In genomic region chr2:45169339-45170190, GRCh38 we compare ENCODE assay signal across 8 cellular contexts.
A peak's percentile ranks its signal among the peaks of the same experiment; 100 is the strongest.
DNase-seq lines count a peak whose midpoint lies in the region; ATAC-seq and TF ChIP-seq lines count a peak whose summit lies in the region.

No MANE protein-coding gene starts in this region.

- peaks cover 7% of the 10 kb centered on the region for H3K4me1 ChIP-seq in mesodermal cell (ENCODE audit: control insufficient read depth, insufficient read depth, low read length, poor library complexity, severe bottlenecking)

- WGBS in mesodermal cell (ENCODE audit: insufficient coverage in 2 of 2), 2 experiments, result 0 to 1% methylated on average over 57 to 61 of the region's 95 CpGs

- peak overlapping the region; percentile 40 for H3K4me3 ChIP-seq in mesodermal cell (ENCODE audit: extremely low read depth, insufficient read depth, low read length, poor library complexity, severe bottlenecking)

- no peak for ATAC-seq in HG02588 (IDR thresholded peaks at IDR 0.05; ENCODE audit: unreplicated experiment)

- DNase-seq in GM10266 (ENCODE audit: extremely low spot score) (peak; percentile 53), NCI-H2029 (lab: John Stamatoyannopoulos, UW) (peak; percentile 18), dermis blood vessel endothelial cell (peak; percentile 39), NK-92 (lab: John Stamatoyannopoulos, UW; ENCODE audit: unreplicated experiment) (no peak), posterior vena cava (ENCODE audit: low spot score) (no peak)
- DNase-seq in effector CD4-positive, alpha-beta T cell, result no peak

- intact Hi-C loops in posterior vena cava (cut with DNase I), result no loop called here

- no peaks in the 10 kb centered on the region for H3K9me3 ChIP-seq in mesodermal cell (ENCODE audit: control insufficient read depth, low read length)

- no peak overlapping the region for H3K27ac ChIP-seq in mesodermal cell (ENCODE audit: low read depth, low read length, severe bottlenecking)

- TF ChIP-seq CTCF in GM10266 (IDR thresholded peaks at IDR 0.05; ENCODE audit: control insufficient read depth, insufficient read depth, low read depth, missing control alignments), result no peak

- no peaks in the 10 kb centered on the region for H3K36me3 ChIP-seq in mesodermal cell (ENCODE audit: control insufficient read depth, insufficient read depth, low read length)

Comparison
In these comparisons a context has a peak if more than half of its experiments do, and no peak if none do; other contexts are left out.
1. DNase-seq: peak in GM10266 (single experiment), NCI-H2029 (single experiment) and dermis blood vessel endothelial cell (single experiment); none in effector CD4-positive, alpha-beta T cell (single experiment), NK-92 (single experiment) and posterior vena cava (single experiment).